Comparison of ENCODE assay signal across 19 cellular contexts in genomic region chr6:77461796-77462195, GRCh38. TPM values are rescaled to one million over a fixed set of nuclear protein-coding genes. Genes with fewer than 3 reads are reported as not detected.
A peak's percentile ranks its signal among the peaks of the same experiment; 100 is the strongest.
DNase-seq lines count a peak whose midpoint lies in the region; ATAC-seq and TF ChIP-seq lines count a peak whose summit lies in the region.
"Had no signal": no experiment of that assay in that cellular context is flagged by ENCODE, and none has a peak within 500 bp of the region (broad histone marks: within the 10 kb centered on the region; RNA-seq: fewer than 3 reads in every experiment).

No MANE protein-coding gene starts in this region.

- ATAC-seq in stimulated activated naive CD8-positive, alpha-beta T cell treated with anti-CD3 and anti-CD28 coated beads, Interleukin-15, Interleukin-2, amounts not matched to agents 100 U/mL and 50 U/mL, for 24 hours, result no peak
- ATAC-seq: activated CD8-positive, alpha-beta T cell treated with anti-CD3 and anti-CD28 coated beads for 36 hours; stimulated activated memory B cell treated with anti-CD40 and anti-IgM and Interleukin-4, amounts not matched to agents 10 μg/mL and 1 μg/mL and 100 μg/mL, for 72 hours had no signal

- WGBS in esophagus muscularis mucosa, result 63% methylated on average over 8 of the region's 8 CpGs

- H4K20me1 ChIP-seq in neural progenitor cell (ENCODE audit: low read depth), result no peaks in the 10 kb centered on the region

- TF ChIP-seq CTCF in AG04449 (IDR thresholded peaks at IDR 0.05; ENCODE audit: insufficient read depth, low read length, missing control alignments) (no peak), esophagus muscularis mucosa (IDR thresholded peaks at IDR 0.05) (no peak), neural progenitor cell (IDR thresholded peaks at IDR 0.05) (no peak), Peyer's patch (IDR thresholded peaks at IDR 0.05) (no peak), BE2C (IDR thresholded peaks at IDR 0.05; ENCODE audit: low read depth, low read length) (no peak)

- TF ChIP-seq EP300 in esophagus muscularis mucosa (IDR thresholded peaks at IDR 0.05), result no peak

- POLR2A ChIA-PET in AG04449 (lab: Yijun Ruan, JAX), result no interaction called here
- POLR2A ChIA-PET in activated CD4-positive, alpha-beta memory T cell treated with anti-CD3 and anti-CD28 coated beads for 36 hours (lab: Charles Lee), result no interaction called here

- H3K4me3 Mint-ChIP-seq in neural progenitor cell, result peak overlapping the region; percentile 82
- no peak overlapping the region for H3K4me3 Mint-ChIP-seq in activated CD4-positive, alpha-beta memory T cell treated with anti-CD3 and anti-CD28 coated beads for 36 hours
- H3K4me3 Mint-ChIP-seq: activated CD8-positive, alpha-beta T cell treated with anti-CD3 and anti-CD28 coated beads for 36 hours had no signal

- H3F3A ChIP-seq in neural progenitor cell (ENCODE audit: low read depth), result no peaks in the 10 kb centered on the region

- H3K36me3 ChIP-seq in esophagus muscularis mucosa, result no peaks in the 10 kb centered on the region
- no peaks in the 10 kb centered on the region for H3K36me3 ChIP-seq in neural progenitor cell
- no peaks in the 10 kb centered on the region for H3K36me3 ChIP-seq in Peyer's patch
- H3K36me3 ChIP-seq in BE2C, result no peaks in the 10 kb centered on the region

- no peaks in the 10 kb centered on the region for H3K36me3 Mint-ChIP-seq in neural progenitor cell
- no peaks in the 10 kb centered on the region for H3K36me3 Mint-ChIP-seq in activated CD4-positive, alpha-beta memory T cell treated with anti-CD3 and anti-CD28 coated beads for 36 hours
- H3K36me3 Mint-ChIP-seq: stimulated activated memory B cell treated with anti-CD40 and anti-IgM and Interleukin-4, amounts not matched to agents 10 μg/mL and 1 μg/mL and 100 μg/mL, for 72 hours had no signal

- no peak overlapping the region for H2AFZ ChIP-seq in neural progenitor cell (replicated peaks)
- H2AFZ ChIP-seq: PC-9 had no signal

- peaks cover 39% of the 10 kb centered on the region for H3K27me3 Mint-ChIP-seq in neural progenitor cell (ENCODE audit: insufficient read depth, low read depth)
- peaks cover 48% of the 10 kb centered on the region for H3K27me3 Mint-ChIP-seq in activated CD4-positive, alpha-beta memory T cell treated with anti-CD3 and anti-CD28 coated beads for 36 hours

- H3K9me3 ChIP-seq in esophagus muscularis mucosa (no peaks in the 10 kb centered on the region), neural progenitor cell (ENCODE audit: low read depth) (no peaks in the 10 kb centered on the region), Peyer's patch (no peaks in the 10 kb centered on the region), BE2C (no peaks in the 10 kb centered on the region; the same call in 1 of the 2 replicates)

- no peaks in the 10 kb centered on the region for H3K79me2 ChIP-seq in neural progenitor cell (ENCODE audit: low read depth)

- H3K4me2 ChIP-seq in neural progenitor cell, result no peak overlapping the region
- H3K4me2 ChIP-seq: PC-9 had no signal

- peaks cover 0 to 62% (median 46%) of the 10 kb centered on the region in 4 donors for H3K4me1 ChIP-seq in esophagus muscularis mucosa
- peaks cover 10% of the 10 kb centered on the region for H3K4me1 ChIP-seq in neural progenitor cell
- H3K4me1 ChIP-seq in Peyer's patch, result peaks cover 0 to 24% (median 0%) of the 10 kb centered on the region in 4 donors
- peaks cover 2% of the 10 kb centered on the region for H3K4me1 ChIP-seq in BE2C

- no peak for TF ChIP-seq POLR2A in esophagus muscularis mucosa (IDR thresholded peaks at IDR 0.05; ENCODE audit: low read depth)
- TF ChIP-seq POLR2A in Peyer's patch (IDR thresholded peaks at IDR 0.05), result no peak

- H3K27ac ChIP-seq in esophagus muscularis mucosa (replicated peaks in 1 of 4) (peak overlapping the region; percentile 24 to 80 (median 73)), neural progenitor cell (no peak overlapping the region), Peyer's patch (no peak overlapping the region)
- H3K27ac ChIP-seq: HL-60, PC-9 had no signal

- CTCF ChIA-PET in AG04449 (lab: Yijun Ruan, JAX), result interaction anchor here (1.0 to 1.4 kb wide), 4 partner anchors 763 to 1568 kb away, joined by 3 to 7 read pairs (median 4); no protein-coding TSS in a partner anchor
- CTCF ChIA-PET in activated CD4-positive, alpha-beta memory T cell treated with anti-CD3 and anti-CD28 coated beads for 36 hours (lab: Charles Lee), result no interaction called here

- no peak for DNase-seq in AG04449 (ENCODE audit: low read depth, low spot score)
- DNase-seq in SKM-1 treated with dmso at 0.1 percent for 144 hours (lab: John Stamatoyannopoulos, UW; ENCODE audit: unreplicated experiment), result peak; percentile 54
- no peak for DNase-seq in esophagus muscularis mucosa (ENCODE audit: extremely low spot score)
- DNase-seq in neural progenitor cell (ENCODE audit: low spot score), result no peak
- DNase-seq in stimulated activated naive CD8-positive, alpha-beta T cell treated with anti-CD3 and anti-CD28 coated beads, Interleukin-15, Interleukin-2, amounts not matched to agents 100 U/mL and 50 U/mL, for 24 hours, result no peak
- DNase-seq in Peyer's patch, result no peak
- DNase-seq in activated CD4-positive, alpha-beta memory T cell treated with anti-CD3 and anti-CD28 coated beads for 36 hours, result no peak
- DNase-seq in BE2C, result no peak
- DNase-seq: activated CD8-positive, alpha-beta T cell treated with anti-CD3 and anti-CD28 coated beads for 36 hours; kidney glomerular epithelial cell; midbrain; NCI-H1092 treated with DMSO at 0.1 percent for 48 hours; PC-9 had no signal

- H3K9ac ChIP-seq in neural progenitor cell, result no peak overlapping the region

- peaks cover 21% of the 10 kb centered on the region for H3K4me1 Mint-ChIP-seq in neural progenitor cell
- peaks cover 17% of the 10 kb centered on the region for H3K4me1 Mint-ChIP-seq in activated CD4-positive, alpha-beta memory T cell treated with anti-CD3 and anti-CD28 coated beads for 36 hours (ENCODE audit: low read depth)

- intact Hi-C loops in esophagus muscularis mucosa (cut with DNase I), result no loop called here
- intact Hi-C loops in activated CD4-positive, alpha-beta memory T cell treated with anti-CD3 and anti-CD28 coated beads for 36 hours (cut with micrococcal nuclease), result no loop called here

- H3K9me3 Mint-ChIP-seq in neural progenitor cell, result no peaks in the 10 kb centered on the region
- no peaks in the 10 kb centered on the region for H3K9me3 Mint-ChIP-seq in activated CD4-positive, alpha-beta memory T cell treated with anti-CD3 and anti-CD28 coated beads for 36 hours
- H3K9me3 Mint-ChIP-seq: activated CD8-positive, alpha-beta T cell treated with anti-CD3 and anti-CD28 coated beads for 36 hours; stimulated activated memory B cell treated with anti-CD40 and anti-IgM and Interleukin-4, amounts not matched to agents 10 μg/mL and 1 μg/mL and 100 μg/mL, for 72 hours had no signal

- H3K4me3 ChIP-seq in AG04449 (ENCODE audit: low read depth, low read length), result peak overlapping the region; percentile 62
- H3K4me3 ChIP-seq in esophagus muscularis mucosa, result peak overlapping the region; percentile 54 to 68 (median 61)
- H3K4me3 ChIP-seq in neural progenitor cell, result no peak overlapping the region
- H3K4me3 ChIP-seq in Peyer's patch, result no peak overlapping the region
- H3K4me3 ChIP-seq in BE2C (ENCODE audit: low read depth, low read length), result no peak overlapping the region
- H3K4me3 ChIP-seq: PC-9 had no signal

- no peak overlapping the region for H3K27ac Mint-ChIP-seq in neural progenitor cell
- no peak overlapping the region for H3K27ac Mint-ChIP-seq in activated CD4-positive, alpha-beta memory T cell treated with anti-CD3 and anti-CD28 coated beads for 36 hours
- H3K27ac Mint-ChIP-seq: activated CD8-positive, alpha-beta T cell treated with anti-CD3 and anti-CD28 coated beads for 36 hours; stimulated activated memory B cell treated with anti-CD40 and anti-IgM and Interleukin-4, amounts not matched to agents 10 μg/mL and 1 μg/mL and 100 μg/mL, for 72 hours had no signal

- H3K27me3 ChIP-seq in esophagus muscularis mucosa (peaks cover 0 to 40% (median 7%) of the 10 kb centered on the region in 4 donors), neural progenitor cell (peaks cover 64% of the 10 kb centered on the region), Peyer's patch (peaks cover 0 to 16% of the 10 kb centered on the region in 2 donors), BE2C (peaks cover 67% of the 10 kb centered on the region)

RNA-seq across cellular contexts. Expression of gene HTR1B, which starts 1.5 kb away (rescaled TPM):
- total RNA-seq in esophagus muscularis mucosa, result 1 to 10 TPM; 1.2 to 2.6 (median 1.9) TPM
- total RNA-seq in neural progenitor cell (ENCODE audit: low replicate concordance), result not detected in 2 replicates
- total RNA-seq in Peyer's patch, result under 1 TPM in 1 of 4 donors, not detected in 3; 0.54 TPM
- total RNA-seq in activated CD4-positive, alpha-beta memory T cell treated with anti-CD3 and anti-CD28 coated beads for 36 hours, result not detected
- not detected for polyA plus RNA-seq in BE2C (2012; ENCODE audit: insufficient read depth, insufficient read length, low read depth)
- total RNA-seq: A673; activated CD8-positive, alpha-beta T cell treated with anti-CD3 and anti-CD28 coated beads for 36 hours; Daoy; epithelial cell of proximal tubule; osteoblast; PC-9 had no signal

Comparison
In these comparisons a context has a peak if more than half of its experiments do, and no peak if none do; other contexts are left out.
1. H3K4me3 ChIP-seq: peak in AG04449 (single experiment) and esophagus muscularis mucosa (4 of 4); none in neural progenitor cell (single experiment), Peyer's patch (0 of 4) and BE2C (single experiment).
2. H3K27ac ChIP-seq: peak in esophagus muscularis mucosa (4 of 4); none in neural progenitor cell (single experiment) and Peyer's patch (0 of 4).